1 cellular context compared by ENCODE assay signal in the genomic region with DNA sequence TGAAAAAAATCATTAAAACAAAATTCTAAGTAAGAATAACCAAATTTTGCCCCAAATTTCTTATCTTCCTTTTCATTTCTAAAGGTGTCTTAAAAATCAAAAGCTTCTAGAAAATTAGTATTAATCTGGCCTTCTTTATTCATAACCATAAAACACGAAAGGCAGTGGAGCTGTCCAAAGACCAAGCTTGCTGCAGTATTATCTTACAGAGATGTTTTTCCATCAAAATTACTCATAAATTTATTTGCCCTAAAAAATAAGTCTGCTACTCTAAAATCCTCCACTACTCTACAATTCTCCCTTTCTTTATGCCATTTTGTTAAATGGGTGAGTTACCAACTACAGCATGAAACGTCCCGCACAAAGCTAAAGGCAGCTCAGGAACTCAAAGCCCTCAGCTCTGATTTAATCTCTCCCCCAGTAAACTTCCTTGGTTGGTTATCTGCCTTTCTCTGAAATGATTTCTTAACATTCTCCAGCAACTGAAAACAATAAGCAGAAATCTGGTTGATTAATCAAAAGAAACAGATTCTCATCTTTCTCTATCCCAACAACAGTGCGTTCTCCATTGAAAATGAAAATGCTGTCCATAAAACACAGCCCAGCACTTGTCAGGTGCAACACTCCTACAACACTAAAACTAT.
TF ChIP-seq lines count a peak whose summit lies in the region.

No MANE protein-coding gene starts in this region.

TF ChIP-seq in Ishikawa, 13 proteins besides CTCF, POLR2A, EP300 and RAD21 (continued from another document):
- TF ChIP-seq, protein P1, sequence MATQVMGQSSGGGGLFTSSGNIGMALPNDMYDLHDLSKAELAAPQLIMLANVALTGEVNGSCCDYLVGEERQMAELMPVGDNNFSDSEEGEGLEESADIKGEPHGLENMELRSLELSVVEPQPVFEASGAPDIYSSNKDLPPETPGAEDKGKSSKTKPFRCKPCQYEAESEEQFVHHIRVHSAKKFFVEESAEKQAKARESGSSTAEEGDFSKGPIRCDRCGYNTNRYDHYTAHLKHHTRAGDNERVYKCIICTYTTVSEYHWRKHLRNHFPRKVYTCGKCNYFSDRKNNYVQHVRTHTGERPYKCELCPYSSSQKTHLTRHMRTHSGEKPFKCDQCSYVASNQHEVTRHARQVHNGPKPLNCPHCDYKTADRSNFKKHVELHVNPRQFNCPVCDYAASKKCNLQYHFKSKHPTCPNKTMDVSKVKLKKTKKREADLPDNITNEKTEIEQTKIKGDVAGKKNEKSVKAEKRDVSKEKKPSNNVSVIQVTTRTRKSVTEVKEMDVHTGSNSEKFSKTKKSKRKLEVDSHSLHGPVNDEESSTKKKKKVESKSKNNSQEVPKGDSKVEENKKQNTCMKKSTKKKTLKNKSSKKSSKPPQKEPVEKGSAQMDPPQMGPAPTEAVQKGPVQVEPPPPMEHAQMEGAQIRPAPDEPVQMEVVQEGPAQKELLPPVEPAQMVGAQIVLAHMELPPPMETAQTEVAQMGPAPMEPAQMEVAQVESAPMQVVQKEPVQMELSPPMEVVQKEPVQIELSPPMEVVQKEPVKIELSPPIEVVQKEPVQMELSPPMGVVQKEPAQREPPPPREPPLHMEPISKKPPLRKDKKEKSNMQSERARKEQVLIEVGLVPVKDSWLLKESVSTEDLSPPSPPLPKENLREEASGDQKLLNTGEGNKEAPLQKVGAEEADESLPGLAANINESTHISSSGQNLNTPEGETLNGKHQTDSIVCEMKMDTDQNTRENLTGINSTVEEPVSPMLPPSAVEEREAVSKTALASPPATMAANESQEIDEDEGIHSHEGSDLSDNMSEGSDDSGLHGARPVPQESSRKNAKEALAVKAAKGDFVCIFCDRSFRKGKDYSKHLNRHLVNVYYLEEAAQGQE (IDR thresholded peaks at IDR 0.05; ENCODE audit: low read depth): peak; percentile 30; the same call in 1 of the 2 replicates
- TF ChIP-seq CEBPB (IDR thresholded peaks at IDR 0.05): no peak
- no peak for TF ChIP-seq TAF1 (IDR thresholded peaks at IDR 0.05; ENCODE audit: low read depth)
- no peak for TF ChIP-seq FOXM1 (IDR thresholded peaks at IDR 0.05; ENCODE audit: borderline replicate concordance, low read depth)
- TF ChIP-seq, protein P2, sequence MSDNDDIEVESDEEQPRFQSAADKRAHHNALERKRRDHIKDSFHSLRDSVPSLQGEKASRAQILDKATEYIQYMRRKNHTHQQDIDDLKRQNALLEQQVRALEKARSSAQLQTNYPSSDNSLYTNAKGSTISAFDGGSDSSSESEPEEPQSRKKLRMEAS (IDR thresholded peaks at IDR 0.05): no peak
